In genomic region chr20:15594296-15594695, GRCh38 we compare ENCODE assay signal across 18 cellular contexts.
"Had no signal": no experiment of that assay in that cellular context is flagged by ENCODE, and none has a peak within 500 bp of the region (broad histone marks: within the 10 kb centered on the region; RNA-seq: fewer than 3 reads in every experiment).

No MANE protein-coding gene starts in this region.

- H3K4me3 ChIP-seq: gastrocnemius medialis, heart left ventricle, thyroid gland had no signal

- H3K27me3 ChIP-seq: brain microvascular endothelial cell, gastrocnemius medialis, heart left ventricle, thyroid gland had no signal

- H3K36me3 ChIP-seq: brain microvascular endothelial cell, gastrocnemius medialis, heart left ventricle, thyroid gland had no signal

- H3K79me2 ChIP-seq: parathyroid adenoma had no signal

- H3K27ac ChIP-seq: brain microvascular endothelial cell, gastrocnemius medialis, heart left ventricle, parathyroid adenoma, thyroid gland had no signal

- H3K9ac ChIP-seq: parathyroid adenoma had no signal

- H2AFZ ChIP-seq: parathyroid adenoma had no signal

- ATAC-seq: activated CD4-positive, alpha-beta T cell treated with anti-CD3 and anti-CD28 coated beads for 36 hours; activated naive CD4-positive, alpha-beta T cell treated with anti-CD3 and anti-CD28 coated beads, Interleukin-2, amount 50 U/mL, for 72 hours; activated T-cell treated with anti-CD3 and anti-CD28 coated beads, Interleukin-2, amount 50 U/mL, for 4 hours; gastrocnemius medialis; heart left ventricle; left colon; naive thymus-derived CD4-positive, alpha-beta T cell; stimulated activated memory B cell treated with anti-CD40 and anti-IgM and Interleukin-4, amounts not matched to agents 10 μg/mL and 1 μg/mL and 100 μg/mL, for 72 hours had no signal

- H3K9me3 ChIP-seq: gastrocnemius medialis, heart left ventricle, thyroid gland had no signal

- DNase-seq: activated CD4-positive, alpha-beta memory T cell treated with anti-CD3 and anti-CD28 coated beads for 36 hours; activated CD4-positive, alpha-beta T cell treated with anti-CD3 and anti-CD28 coated beads for 36 hours; activated effector memory CD4-positive, alpha-beta T cell treated with anti-CD3 and anti-CD28 coated beads, Interleukin-2, amount 50 U/mL, for 16 hours; activated T-cell treated with anti-CD3 and anti-CD28 coated beads, Interleukin-2, amount 50 U/mL, for 4 hours; brain microvascular endothelial cell; cerebellar nuclear complex; effector CD8-positive, alpha-beta T cell; gastrocnemius medialis; heart left ventricle; immature natural killer cell; left colon; naive thymus-derived CD4-positive, alpha-beta T cell; stimulated activated CD4-positive, alpha-beta T cell treated with anti-CD3 and anti-CD28 coated beads, Interleukin-2, amount 100 ng/mL, for 48 hours; T-helper 2 cell; thyroid gland had no signal

- H3K4me1 ChIP-seq: gastrocnemius medialis, heart left ventricle, parathyroid adenoma had no signal
